ENCODE assay signal across 7 cellular contexts in genomic region chr7:16660702-16661464, GRCh38. TPM values are rescaled to one million over a fixed set of nuclear protein-coding genes. Genes with fewer than 3 reads are reported as not detected.
DNase-seq lines count a peak whose midpoint lies in the region; ATAC-seq, FAIRE-seq and TF ChIP-seq lines count a peak whose summit lies in the region.

No MANE protein-coding gene starts in this region.

- TF ChIP-seq POLR2A in NB4 (IDR thresholded peaks at IDR 0.05; ENCODE audit: extremely low read depth, insufficient read length) (no peak), stomach (IDR thresholded peaks at IDR 0.05) (no peak)

- H3K27ac ChIP-seq in stomach: peak overlapping the region in 1 of 5 donors; percentile 56

- FAIRE-seq in colon (lab: Jason Lieb, UNC): peak; percentile 66

- H3K4me1 ChIP-seq in stomach: peaks cover 6 to 39% (median 18%) of the 10 kb centered on the region in 4 donors

- DNase-seq in ELR (ENCODE audit: low read depth): peak; percentile 81
- DNase-seq in NB4 (ENCODE audit: low read depth): peak; percentile 75
- no peak for DNase-seq in omental fat pad (ENCODE audit: low spot score)
- DNase-seq in stimulated activated naive CD4-positive, alpha-beta T cell (lab: John Stamatoyannopoulos, UW): no peak
- no peak for DNase-seq in stomach
- no peak for DNase-seq in effector memory CD8-positive, alpha-beta T cell

- H3K36me3 Mint-ChIP-seq in effector memory CD8-positive, alpha-beta T cell (ENCODE audit: insufficient read depth): peaks cover 22% of the 10 kb centered on the region

- H3K27me3 Mint-ChIP-seq in effector memory CD8-positive, alpha-beta T cell: no peaks in the 10 kb centered on the region

- no peaks in the 10 kb centered on the region for H3K9me3 ChIP-seq in stomach

- H3K4me1 Mint-ChIP-seq in effector memory CD8-positive, alpha-beta T cell (ENCODE audit: low read depth in 2 of 2): peaks cover 9 to 12% of the 10 kb centered on the region in 2 donors

- TF ChIP-seq CTCF in NB4 (IDR thresholded peaks at IDR 0.05; ENCODE audit: low read depth, low read length) (no peak), omental fat pad (IDR thresholded peaks at IDR 0.05) (no peak), stomach (IDR thresholded peaks at IDR 0.05) (no peak)

- no peak for TF ChIP-seq EP300 in stomach (IDR thresholded peaks at IDR 0.05)

- H3K9me3 Mint-ChIP-seq in effector memory CD8-positive, alpha-beta T cell: no peaks in the 10 kb centered on the region

- H3K36me3 ChIP-seq in stomach: peaks cover 0 to 4% (median 2%) of the 10 kb centered on the region in 4 donors

- H3K27ac Mint-ChIP-seq in effector memory CD8-positive, alpha-beta T cell: no peak overlapping the region

- intact Hi-C loops in stomach (cut with DNase I; ENCODE audit: low total_unique reads): no loop called here

- H3K4me3 Mint-ChIP-seq in effector memory CD8-positive, alpha-beta T cell: no peak overlapping the region

- no peaks in the 10 kb centered on the region for H3K27me3 ChIP-seq in stomach

- ATAC-seq in omental fat pad (ENCODE audit: low FRiP score): peak; percentile 62
- no peak for ATAC-seq in effector memory CD8-positive, alpha-beta T cell (replicated peaks)

- H3K4me3 ChIP-seq in NB4 (ENCODE audit: low read depth, low read length) (no peak overlapping the region), stomach (no peak overlapping the region)

- WGBS in stomach, 5 donors: 70 to 80% (median 73%) methylated on average over 5 of the region's 5 CpGs

RNA-seq across cellular contexts. Expression of gene BZW2, which starts 14.9 kb away (rescaled TPM):
- total RNA-seq in omental fat pad (10 to 100 TPM; 44.9 to 92.7 (median 55.4) TPM), stomach (100 to 1,000 TPM in 1 of 5 donors, 10 to 100 TPM in 4; 25.5 to 110 (median 84.2) TPM)
- 10 to 100 TPM; 53.0 to 76.7 (median 57.8) TPM for polyA plus RNA-seq in stomach

RNA-seq across cellular contexts. Expression of gene ANKMY2, which starts 15.3 kb away (rescaled TPM):
- total RNA-seq in omental fat pad: 10 to 100 TPM in 3 of 4 donors, 1 to 10 TPM in 1; 7.4 to 15.9 (median 11.4) TPM
- 10 to 100 TPM in 4 of 5 donors, 1 to 10 TPM in 1; 2.6 to 39.8 (median 33.3) TPM for total RNA-seq in stomach
- polyA plus RNA-seq in stomach: 10 to 100 TPM; 11.5 to 27.2 (median 13.7) TPM

Comparison
In these comparisons a context has a peak if more than half of its experiments do, and no peak if none do; other contexts are left out.
1. DNase-seq: peak in ELR (single experiment) and NB4 (single experiment); none in omental fat pad (single experiment), stimulated activated naive CD4-positive, alpha-beta T cell (0 of 6), stomach (single experiment) and effector memory CD8-positive, alpha-beta T cell (0 of 3).